13 cellular contexts compared by ENCODE assay signal in genomic region chr4:185480016-185480732, GRCh38. TPM values are rescaled to one million over a fixed set of nuclear protein-coding genes. Genes with fewer than 3 reads are reported as not detected.
DNase-seq lines count a peak whose midpoint lies in the region; ATAC-seq and TF ChIP-seq lines count a peak whose summit lies in the region.
"Had no signal": no experiment of that assay in that cellular context is flagged by ENCODE, and none has a peak within 500 bp of the region (broad histone marks: within the 10 kb centered on the region; RNA-seq: fewer than 3 reads in every experiment).

No MANE protein-coding gene starts in this region.

- H3K27me3 ChIP-seq in GM06990 (replicated peaks; ENCODE audit: control insufficient read depth, insufficient read depth, low read length) (no peaks in the 10 kb centered on the region), KMS-11 (ENCODE audit: insufficient read depth, low read depth) (no peaks in the 10 kb centered on the region), esophagus squamous epithelium (no peaks in the 10 kb centered on the region)
- H3K27me3 ChIP-seq: breast epithelium, testis had no signal

- H3K9me3 ChIP-seq in esophagus squamous epithelium, result no peaks in the 10 kb centered on the region
- H3K9me3 ChIP-seq: breast epithelium, testis had no signal

- TF ChIP-seq CTCF in GM06990 (IDR thresholded peaks at IDR 0.05; ENCODE audit: insufficient read depth, low read length, poor library complexity, severe bottlenecking) (no peak), KMS-11 (conservative IDR thresholded peaks at IDR 0.05; ENCODE audit: low read depth, low read length) (no peak), GM13977 (IDR thresholded peaks at IDR 0.05; ENCODE audit: extremely low read depth, insufficient read depth, missing control alignments) (no peak), esophagus squamous epithelium (IDR thresholded peaks at IDR 0.05) (no peak)

- H3K4me3 ChIP-seq in GM06990 (replicated peaks; ENCODE audit: low read depth, low read length) (peak overlapping the region; percentile 37), KMS-11 (IDR thresholded peaks at IDR 0.05; ENCODE audit: insufficient read depth, low read depth, low read length) (no peak overlapping the region), esophagus squamous epithelium (no peak overlapping the region)
- H3K4me3 ChIP-seq: breast epithelium, SK-N-MC, testis had no signal

- H3K27ac ChIP-seq in KMS-11, result peak overlapping the region; percentile 60
- H3K27ac ChIP-seq in esophagus squamous epithelium, result no peak overlapping the region
- H3K27ac ChIP-seq: breast epithelium, SK-N-MC, testis had no signal

- H3K9ac ChIP-seq in KMS-11, result peak overlapping the region; percentile 45

- peak overlapping the region; percentile 47; the same call in 1 of the 2 replicates for H2AFZ ChIP-seq in KMS-11 (ENCODE audit: low read depth)

- in situ Hi-C loops in GM13977 (cut with MboI; ENCODE audit: low pct_unique_long_range_greater_than_20kb, low sequenced_read_pairs, unreplicated experiment), result no loop called here

- WGBS in esophagus squamous epithelium, 2 donors, result 62 to 73% methylated on average over 15 of the region's 15 CpGs

- DNase-seq in GM06990 (ENCODE audit: extremely low read depth, insufficient read length), result no peak
- no peak for DNase-seq in NCI-H524 (lab: John Stamatoyannopoulos, UW)
- no peak for DNase-seq in GM13977 (ENCODE audit: low spot score)
- no peak for DNase-seq in AG20443 (ENCODE audit: low spot score)
- DNase-seq in esophagus squamous epithelium (lab: John Stamatoyannopoulos, UW), result no peak
- DNase-seq: testis had no signal

- H4K20me1 ChIP-seq in KMS-11 (ENCODE audit: insufficient read depth), result no peaks in the 10 kb centered on the region

- intact Hi-C loops in esophagus squamous epithelium (cut with DNase I), result no loop called here

- no peaks in the 10 kb centered on the region for H3K36me3 ChIP-seq in GM06990 (ENCODE audit: control insufficient read depth, insufficient read depth, low read length)
- no peaks in the 10 kb centered on the region for H3K36me3 ChIP-seq in KMS-11 (ENCODE audit: insufficient read depth)
- H3K36me3 ChIP-seq in esophagus squamous epithelium, result no peaks in the 10 kb centered on the region
- H3K36me3 ChIP-seq: breast epithelium had no signal

- ATAC-seq in GM19351 (IDR thresholded peaks at IDR 0.05; ENCODE audit: unreplicated experiment), result peak; percentile 27
- peak; percentile 28 for ATAC-seq in HG02678 (IDR thresholded peaks at IDR 0.05; ENCODE audit: unreplicated experiment)

- H3K4me1 ChIP-seq in KMS-11 (ENCODE audit: low read depth, poor library complexity, severe bottlenecking) (peaks cover 68% of the 10 kb centered on the region), esophagus squamous epithelium (no peaks in the 10 kb centered on the region)
- H3K4me1 ChIP-seq: breast epithelium, testis had no signal

- TF ChIP-seq POLR2A in esophagus squamous epithelium (IDR thresholded peaks at IDR 0.05), result no peak

- peak overlapping the region; percentile 98 for H3K4me2 ChIP-seq in KMS-11

- H3K79me2 ChIP-seq in KMS-11 (ENCODE audit: insufficient read depth, low read depth), result no peaks in the 10 kb centered on the region

RNA-seq across cellular contexts. Expression of gene CCDC110, which starts 8.6 kb away (rescaled TPM):
- 1 to 10 TPM in 3 of 4 donors, under 1 TPM in 1; 0.18 to 2.3 (median 1.3) TPM for total RNA-seq in esophagus squamous epithelium
- total RNA-seq: Daoy had no signal

RNA-seq across cellular contexts. Expression of gene UFSP2, which starts 54.4 kb away (rescaled TPM):
- 10 to 100 TPM; 20.0 to 32.4 (median 23.3) TPM for total RNA-seq in esophagus squamous epithelium

RNA-seq across cellular contexts. Expression of gene PDLIM3, which starts 55.1 kb away (rescaled TPM):
- total RNA-seq in esophagus squamous epithelium, result 100 to 1,000 TPM in 1 of 4 donors, 10 to 100 TPM in 3; 13.9 to 322 (median 44.6) TPM
- total RNA-seq: activated T-helper 17 cell treated with anti-CD3 and anti-CD28 coated beads, Interleukin-2, amount 50 U/mL, for 72 hours had no signal
